In genomic region chr10:124898493-124898892, GRCh38 we compare ENCODE assay signal across 22 cellular contexts. TPM values are rescaled to one million over a fixed set of nuclear protein-coding genes. Genes with fewer than 3 reads are reported as not detected.
A peak's percentile ranks its signal among the peaks of the same experiment; 100 is the strongest.
DNase-seq lines count a peak whose midpoint lies in the region; ATAC-seq and TF ChIP-seq lines count a peak whose summit lies in the region.
"Had no signal": no experiment of that assay in that cellular context is flagged by ENCODE, and none has a peak within 500 bp of the region (broad histone marks: within the 10 kb centered on the region; RNA-seq: fewer than 3 reads in every experiment).

No MANE protein-coding gene starts in this region.

- DNase-seq in Caco-2: peak; percentile 71 to 78
- DNase-seq in HCT116 (ENCODE audit: low read depth, low spot score): no peak
- peak; percentile 38 for DNase-seq in epithelial cell of esophagus (ENCODE audit: low read depth)
- DNase-seq in mesenteric fat pad (ENCODE audit: low spot score): peak; percentile 51
- DNase-seq in natural killer cell: no peak
- no peak for DNase-seq in OCI-M1 (lab: John Stamatoyannopoulos, UW)
- no peak for DNase-seq in CD1c-positive myeloid dendritic cell (ENCODE audit: extremely low spot score)
- DNase-seq: ACHN; activated naive CD4-positive, alpha-beta T cell treated with anti-CD3 and anti-CD28 coated beads for 36 hours; kidney glomerular epithelial cell; mesenchymal stem cell; naive B cell; NCI-H1105 treated with DMSO at 0.1 percent for 48 hours; NCI-H510A treated with DMSO at 0.1 percent for 48 hours; nucleus accumbens; RPMI8226; stimulated activated CD4-positive, alpha-beta T cell treated with anti-CD3 and anti-CD28 coated beads, Interleukin-1b, Interleukin-23, amount 100 ng/mL, for 48 hours; substantia nigra had no signal

- no peaks in the 10 kb centered on the region for H4K20me1 ChIP-seq in HCT116 (ENCODE audit: insufficient read depth)

- no peak overlapping the region for H3K4me2 ChIP-seq in HCT116 (ENCODE audit: low read length)

- H3K4me3 ChIP-seq in Caco-2 (ENCODE audit: low read depth, low read length): no peak overlapping the region
- no peak overlapping the region for H3K4me3 ChIP-seq in HCT116 (replicated peaks in 1 of 2; ENCODE audit: low read depth in 1 of 2, low read length in 2 of 2)
- H3K4me3 ChIP-seq in epithelial cell of esophagus (ENCODE audit: low read length): no peak overlapping the region
- H3K4me3 ChIP-seq: coronary artery, SK-N-MC, skin epidermis had no signal

- no peak for TF ChIP-seq RAD21 in HCT116 (IDR thresholded peaks at IDR 0.05; ENCODE audit: low read depth)

- CTCF ChIA-PET in Caco-2 (lab: Charles Lee) (no interaction called here), HCT116 (lab: Charles Lee) (no interaction called here)

- H3K27ac ChIP-seq in HCT116 (ENCODE audit: low read depth, low read length): no peak overlapping the region
- H3K27ac ChIP-seq: coronary artery, SK-N-MC, skin epidermis had no signal

- POLR2A ChIA-PET in Caco-2 (lab: Charles Lee) (interaction anchor here (1.3 kb wide), 1 partner anchor 17 kb away, joined by 5 read pairs; no protein-coding TSS in a partner anchor), HCT116 (lab: Charles Lee) (no interaction called here)

- no peaks in the 10 kb centered on the region for H3K36me3 ChIP-seq in Caco-2 (ENCODE audit: control insufficient read depth, insufficient read depth, low read length)
- no peaks in the 10 kb centered on the region for H3K36me3 ChIP-seq in HCT116 (ENCODE audit: control insufficient read depth in 1 of 2, insufficient read depth in 2 of 2, low read length in 2 of 2)

- H3K27me3 Mint-ChIP-seq in Caco-2 (ENCODE audit: insufficient read depth, unreplicated experiment) (no peaks in the 10 kb centered on the region), natural killer cell (ENCODE audit: low read depth in 2 of 2) (peaks cover 19 to 23% of the 10 kb centered on the region in 2 donors)

- RAD21 ChIA-PET in HCT116 (lab: Charles Lee; ENCODE audit: low non-redundant PET in 1 of 2, low total read pairs in 2 of 2, uncharacterized antibody in 2 of 2, unreplicated experiment in 2 of 2): no interaction called here

- H3K9me3 Mint-ChIP-seq in Caco-2 (ENCODE audit: unreplicated experiment) (no peaks in the 10 kb centered on the region), natural killer cell (no peaks in the 10 kb centered on the region)
- H3K9me3 Mint-ChIP-seq: activated naive CD4-positive, alpha-beta T cell treated with anti-CD3 and anti-CD28 coated beads for 36 hours; naive B cell; T-helper 1 cell treated with Interleukin-12 subunit alpha and Interleukin-12 subunit beta and Interleukin-4 antibody, amounts not matched to agents 30 μg/mL and 1 μg/mL, for 36 hours had no signal

- ATAC-seq in HCT116 (peak; percentile 70), natural killer cell (no peak)

- H3K9ac ChIP-seq in HCT116 (ENCODE audit: low read length): no peak overlapping the region

- H3K4me3 Mint-ChIP-seq in Caco-2 (ENCODE audit: unreplicated experiment): no peak overlapping the region
- H3K4me3 Mint-ChIP-seq in natural killer cell: no peak overlapping the region
- H3K4me3 Mint-ChIP-seq: activated naive CD4-positive, alpha-beta T cell treated with anti-CD3 and anti-CD28 coated beads for 36 hours; naive B cell; T-helper 1 cell treated with Interleukin-12 subunit alpha and Interleukin-12 subunit beta and Interleukin-4 antibody, amounts not matched to agents 30 μg/mL and 1 μg/mL, for 36 hours had no signal

- H3K27me3 ChIP-seq in Caco-2 (replicated peaks; ENCODE audit: control insufficient read depth, insufficient read depth, low read length) (no peaks in the 10 kb centered on the region), HCT116 (ENCODE audit: insufficient read depth, low read length) (peaks cover 17% of the 10 kb centered on the region; the same call in 1 of the 2 replicates)

- H3K9me2 ChIP-seq in HCT116 (ENCODE audit: insufficient read depth): no peaks in the 10 kb centered on the region

- no peaks in the 10 kb centered on the region for H3K9me3 ChIP-seq in Caco-2
- H3K9me3 ChIP-seq in HCT116 (ENCODE audit: control insufficient read depth in 1 of 2, insufficient read depth in 1 of 2, low read depth in 1 of 2, low read length in 2 of 2): no peaks in the 10 kb centered on the region

- no peak overlapping the region for H3K27ac Mint-ChIP-seq in Caco-2 (ENCODE audit: unreplicated experiment)
- H3K27ac Mint-ChIP-seq in natural killer cell: no peak overlapping the region
- H3K27ac Mint-ChIP-seq: activated naive CD4-positive, alpha-beta T cell treated with anti-CD3 and anti-CD28 coated beads for 36 hours; naive B cell; T-helper 1 cell treated with Interleukin-12 subunit alpha and Interleukin-12 subunit beta and Interleukin-4 antibody, amounts not matched to agents 30 μg/mL and 1 μg/mL, for 36 hours had no signal

- intact Hi-C loops in Caco-2 (cut with micrococcal nuclease; ENCODE audit: unreplicated experiment): no loop called here
- intact Hi-C loops in HCT116 (cut with micrococcal nuclease): no loop called here
- intact Hi-C loops in natural killer cell (cut with micrococcal nuclease): no loop called here

- H3K79me2 ChIP-seq in HCT116 (ENCODE audit: insufficient read depth, low read length): no peaks in the 10 kb centered on the region

- BruUV-seq in Caco-2 (replicated peaks; lab: Mats Ljungman, UMichigan) (no TSS peak), HCT116 (replicated peaks; lab: Mats Ljungman, UMichigan) (no TSS peak)

- H3K36me3 Mint-ChIP-seq in Caco-2 (ENCODE audit: insufficient read depth, unreplicated experiment) (no peaks in the 10 kb centered on the region), natural killer cell (no peaks in the 10 kb centered on the region)
- H3K36me3 Mint-ChIP-seq: naive B cell had no signal

- H3K4me1 ChIP-seq in Caco-2 (peaks cover 9% of the 10 kb centered on the region), HCT116 (ENCODE audit: control insufficient read depth in 1 of 2, insufficient read depth in 2 of 2, low read length in 2 of 2) (0 out of 4 replicates have a peak, but pooled peaks cover 0 to 3% of the 10 kb centered on the region in 2 experiments)

- TF ChIP-seq CTCF in Caco-2 (IDR thresholded peaks at IDR 0.05; ENCODE audit: insufficient read depth in 1 of 2, low read depth in 1 of 2, low read length in 1 of 2, severe bottlenecking in 1 of 2, unreplicated experiment in 1 of 2) (no peak), HCT116 (IDR thresholded peaks at IDR 0.05 in 2 of 3, conservative IDR thresholded peaks at IDR 0.05 in 1 of 3; ENCODE audit: borderline replicate concordance in 1 of 3, insufficient read depth in 1 of 3, low read depth in 2 of 3, low read length in 2 of 3) (no peak), epithelial cell of esophagus (IDR thresholded peaks at IDR 0.05; ENCODE audit: insufficient read depth, low read depth, low read length, missing control alignments) (no peak), natural killer cell (IDR thresholded peaks at IDR 0.05) (no peak)

- peaks cover 7% of the 10 kb centered on the region for H3K4me1 Mint-ChIP-seq in Caco-2 (ENCODE audit: low read depth, unreplicated experiment)
- H3K4me1 Mint-ChIP-seq in natural killer cell: no peaks in the 10 kb centered on the region
- H3K4me1 Mint-ChIP-seq: naive B cell had no signal

- H2AFZ ChIP-seq in HCT116 (ENCODE audit: low read depth, low read length, poor library complexity, severe bottlenecking): no peak overlapping the region

- no peak for TF ChIP-seq POLR2A in HCT116 (IDR thresholded peaks at IDR 0.05; ENCODE audit: borderline replicate concordance, extremely low read depth, insufficient read depth, insufficient read length)

TF ChIP-seq in HCT116, 20 proteins besides CTCF, POLR2A, EP300 and RAD21 (continues in another document):
- TF ChIP-seq, protein P1, sequence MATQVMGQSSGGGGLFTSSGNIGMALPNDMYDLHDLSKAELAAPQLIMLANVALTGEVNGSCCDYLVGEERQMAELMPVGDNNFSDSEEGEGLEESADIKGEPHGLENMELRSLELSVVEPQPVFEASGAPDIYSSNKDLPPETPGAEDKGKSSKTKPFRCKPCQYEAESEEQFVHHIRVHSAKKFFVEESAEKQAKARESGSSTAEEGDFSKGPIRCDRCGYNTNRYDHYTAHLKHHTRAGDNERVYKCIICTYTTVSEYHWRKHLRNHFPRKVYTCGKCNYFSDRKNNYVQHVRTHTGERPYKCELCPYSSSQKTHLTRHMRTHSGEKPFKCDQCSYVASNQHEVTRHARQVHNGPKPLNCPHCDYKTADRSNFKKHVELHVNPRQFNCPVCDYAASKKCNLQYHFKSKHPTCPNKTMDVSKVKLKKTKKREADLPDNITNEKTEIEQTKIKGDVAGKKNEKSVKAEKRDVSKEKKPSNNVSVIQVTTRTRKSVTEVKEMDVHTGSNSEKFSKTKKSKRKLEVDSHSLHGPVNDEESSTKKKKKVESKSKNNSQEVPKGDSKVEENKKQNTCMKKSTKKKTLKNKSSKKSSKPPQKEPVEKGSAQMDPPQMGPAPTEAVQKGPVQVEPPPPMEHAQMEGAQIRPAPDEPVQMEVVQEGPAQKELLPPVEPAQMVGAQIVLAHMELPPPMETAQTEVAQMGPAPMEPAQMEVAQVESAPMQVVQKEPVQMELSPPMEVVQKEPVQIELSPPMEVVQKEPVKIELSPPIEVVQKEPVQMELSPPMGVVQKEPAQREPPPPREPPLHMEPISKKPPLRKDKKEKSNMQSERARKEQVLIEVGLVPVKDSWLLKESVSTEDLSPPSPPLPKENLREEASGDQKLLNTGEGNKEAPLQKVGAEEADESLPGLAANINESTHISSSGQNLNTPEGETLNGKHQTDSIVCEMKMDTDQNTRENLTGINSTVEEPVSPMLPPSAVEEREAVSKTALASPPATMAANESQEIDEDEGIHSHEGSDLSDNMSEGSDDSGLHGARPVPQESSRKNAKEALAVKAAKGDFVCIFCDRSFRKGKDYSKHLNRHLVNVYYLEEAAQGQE (IDR thresholded peaks at IDR 0.05; ENCODE audit: low read depth): no peak
- TF ChIP-seq SIN3A (IDR thresholded peaks at IDR 0.05; ENCODE audit: low read depth): no peak
- TF ChIP-seq, protein P2, sequence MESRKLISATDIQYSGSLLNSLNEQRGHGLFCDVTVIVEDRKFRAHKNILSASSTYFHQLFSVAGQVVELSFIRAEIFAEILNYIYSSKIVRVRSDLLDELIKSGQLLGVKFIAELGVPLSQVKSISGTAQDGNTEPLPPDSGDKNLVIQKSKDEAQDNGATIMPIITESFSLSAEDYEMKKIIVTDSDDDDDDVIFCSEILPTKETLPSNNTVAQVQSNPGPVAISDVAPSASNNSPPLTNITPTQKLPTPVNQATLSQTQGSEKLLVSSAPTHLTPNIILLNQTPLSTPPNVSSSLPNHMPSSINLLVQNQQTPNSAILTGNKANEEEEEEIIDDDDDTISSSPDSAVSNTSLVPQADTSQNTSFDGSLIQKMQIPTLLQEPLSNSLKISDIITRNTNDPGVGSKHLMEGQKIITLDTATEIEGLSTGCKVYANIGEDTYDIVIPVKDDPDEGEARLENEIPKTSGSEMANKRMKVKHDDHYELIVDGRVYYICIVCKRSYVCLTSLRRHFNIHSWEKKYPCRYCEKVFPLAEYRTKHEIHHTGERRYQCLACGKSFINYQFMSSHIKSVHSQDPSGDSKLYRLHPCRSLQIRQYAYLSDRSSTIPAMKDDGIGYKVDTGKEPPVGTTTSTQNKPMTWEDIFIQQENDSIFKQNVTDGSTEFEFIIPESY (IDR thresholded peaks at IDR 0.05; ENCODE audit: extremely low read depth, insufficient replicate concordance, low read length): no peak

RNA-seq across cellular contexts. Expression of gene ZRANB1, which starts 43.4 kb away (rescaled TPM):
- total RNA-seq in Caco-2 (2022) (24.6 and 27.7 TPM in 2 replicates), HCT116 (2021; ENCODE audit: unreplicated experiment) (23.9 TPM), mesenteric fat pad (28.0 TPM), natural killer cell (10 to 100 TPM; 18.0 to 20.5 (median 18.8) TPM)
- 9.9 and 10.8 TPM in 2 replicates for polyA plus RNA-seq in HCT116 (2012)

Comparison
In these comparisons a context has a peak if more than half of its experiments do, and no peak if none do; other contexts are left out.
1. DNase-seq: peak in Caco-2 (2 of 2), epithelial cell of esophagus (single experiment) and mesenteric fat pad (single experiment); none in HCT116 (single experiment), natural killer cell (single experiment), OCI-M1 (single experiment) and CD1c-positive myeloid dendritic cell (single experiment).